Comparison of ENCODE assay signal across 1 cellular context in genomic region chr19:45630463-45630862, GRCh38.
A peak's percentile ranks its signal among the peaks of the same experiment; 100 is the strongest.
TF ChIP-seq lines count a peak whose summit lies in the region.

No MANE protein-coding gene starts in this region.

TF ChIP-seq in HEK293, 187 proteins besides CTCF, POLR2A, EP300 and RAD21 (continued from another document):
- TF ChIP-seq ZNF280C (tag by site-specific recombination; IDR thresholded peaks at IDR 0.05), result no peak
- TF ChIP-seq YY1 (tag by site-specific recombination; IDR thresholded peaks at IDR 0.05), result no peak
- no peak for TF ChIP-seq ZNF404 (tag by site-specific recombination; IDR thresholded peaks at IDR 0.05)
- no peak for TF ChIP-seq ZNF48 (tag by site-specific recombination; IDR thresholded peaks at IDR 0.05)
- no peak for TF ChIP-seq ZNF16 (tag by site-specific recombination; IDR thresholded peaks at IDR 0.05; ENCODE audit: low read depth)
- no peak for TF ChIP-seq ZNF157 (tag by site-specific recombination; IDR thresholded peaks at IDR 0.05)
- no peak for TF ChIP-seq ZNF391 (tag by site-specific recombination; IDR thresholded peaks at IDR 0.05; ENCODE audit: borderline replicate concordance, low read depth)
- TF ChIP-seq BCL6B (tag by site-specific recombination; IDR thresholded peaks at IDR 0.05), result no peak
- no peak for TF ChIP-seq ZNF423 (tag by site-specific recombination; IDR thresholded peaks at IDR 0.05)
- TF ChIP-seq ZNF292 (tag by site-specific recombination; IDR thresholded peaks at IDR 0.05; ENCODE audit: borderline replicate concordance, low read depth), result no peak
- no peak for TF ChIP-seq REST (tag by site-specific recombination; IDR thresholded peaks at IDR 0.05)
- no peak for TF ChIP-seq ZNF202 (tag by site-specific recombination; IDR thresholded peaks at IDR 0.05; ENCODE audit: borderline replicate concordance)
- TF ChIP-seq ZNF112 (tag by site-specific recombination; IDR thresholded peaks at IDR 0.05), result no peak
- no peak; the same call in 1 of the 2 replicates for TF ChIP-seq PRDM6 (tag by site-specific recombination; IDR thresholded peaks at IDR 0.05)
- no peak for TF ChIP-seq ZNF776 (tag by site-specific recombination; IDR thresholded peaks at IDR 0.05; ENCODE audit: borderline replicate concordance)
- no peak for TF ChIP-seq ZNF843 (tag by site-specific recombination; IDR thresholded peaks at IDR 0.05)
- peak; percentile 16; the same call in 1 of the 2 replicates for TF ChIP-seq ZBTB48 (tag by site-specific recombination; IDR thresholded peaks at IDR 0.05)
- 0 out of 2 replicates have a peak, but pooled peaks have one; percentile 25 for TF ChIP-seq ZBTB10 (tag by site-specific recombination; IDR thresholded peaks at IDR 0.05)
- TF ChIP-seq ZNF530 (tag by site-specific recombination; IDR thresholded peaks at IDR 0.05; ENCODE audit: low read depth), result no peak
- TF ChIP-seq PRDM1 (tag by site-specific recombination; IDR thresholded peaks at IDR 0.05), result 0 out of 2 replicates have a peak, but pooled peaks have one; percentile 42
